ENCODE assay signal across 1 cellular context in genomic region chr14:54901380-54902142, GRCh38.
TF ChIP-seq lines count a peak whose summit lies in the region.

No MANE protein-coding gene starts in this region.

TF ChIP-seq in GM12878, 131 proteins besides CTCF, POLR2A, EP300 and RAD21 (continued from another document):
- TF ChIP-seq, protein P1, sequence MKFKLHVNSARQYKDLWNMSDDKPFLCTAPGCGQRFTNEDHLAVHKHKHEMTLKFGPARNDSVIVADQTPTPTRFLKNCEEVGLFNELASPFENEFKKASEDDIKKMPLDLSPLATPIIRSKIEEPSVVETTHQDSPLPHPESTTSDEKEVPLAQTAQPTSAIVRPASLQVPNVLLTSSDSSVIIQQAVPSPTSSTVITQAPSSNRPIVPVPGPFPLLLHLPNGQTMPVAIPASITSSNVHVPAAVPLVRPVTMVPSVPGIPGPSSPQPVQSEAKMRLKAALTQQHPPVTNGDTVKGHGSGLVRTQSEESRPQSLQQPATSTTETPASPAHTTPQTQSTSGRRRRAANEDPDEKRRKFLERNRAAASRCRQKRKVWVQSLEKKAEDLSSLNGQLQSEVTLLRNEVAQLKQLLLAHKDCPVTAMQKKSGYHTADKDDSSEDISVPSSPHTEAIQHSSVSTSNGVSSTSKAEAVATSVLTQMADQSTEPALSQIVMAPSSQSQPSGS (IDR thresholded peaks at IDR 0.05; ENCODE audit: low read length) = no peak
- TF ChIP-seq, protein P2, sequence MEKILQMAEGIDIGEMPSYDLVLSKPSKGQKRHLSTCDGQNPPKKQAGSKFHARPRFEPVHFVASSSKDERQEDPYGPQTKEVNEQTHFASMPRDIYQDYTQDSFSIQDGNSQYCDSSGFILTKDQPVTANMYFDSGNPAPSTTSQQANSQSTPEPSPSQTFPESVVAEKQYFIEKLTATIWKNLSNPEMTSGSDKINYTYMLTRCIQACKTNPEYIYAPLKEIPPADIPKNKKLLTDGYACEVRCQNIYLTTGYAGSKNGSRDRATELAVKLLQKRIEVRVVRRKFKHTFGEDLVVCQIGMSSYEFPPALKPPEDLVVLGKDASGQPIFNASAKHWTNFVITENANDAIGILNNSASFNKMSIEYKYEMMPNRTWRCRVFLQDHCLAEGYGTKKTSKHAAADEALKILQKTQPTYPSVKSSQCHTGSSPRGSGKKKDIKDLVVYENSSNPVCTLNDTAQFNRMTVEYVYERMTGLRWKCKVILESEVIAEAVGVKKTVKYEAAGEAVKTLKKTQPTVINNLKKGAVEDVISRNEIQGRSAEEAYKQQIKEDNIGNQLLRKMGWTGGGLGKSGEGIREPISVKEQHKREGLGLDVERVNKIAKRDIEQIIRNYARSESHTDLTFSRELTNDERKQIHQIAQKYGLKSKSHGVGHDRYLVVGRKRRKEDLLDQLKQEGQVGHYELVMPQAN (conservative IDR thresholded peaks at IDR 0.05) = peak; percentile 14; the same call in 1 of the 2 replicates
- TF ChIP-seq NRF1 (conservative IDR thresholded peaks at IDR 0.05; ENCODE audit: low read depth, low read length) = no peak
